8 cellular contexts compared by ENCODE assay signal in the genomic region with DNA sequence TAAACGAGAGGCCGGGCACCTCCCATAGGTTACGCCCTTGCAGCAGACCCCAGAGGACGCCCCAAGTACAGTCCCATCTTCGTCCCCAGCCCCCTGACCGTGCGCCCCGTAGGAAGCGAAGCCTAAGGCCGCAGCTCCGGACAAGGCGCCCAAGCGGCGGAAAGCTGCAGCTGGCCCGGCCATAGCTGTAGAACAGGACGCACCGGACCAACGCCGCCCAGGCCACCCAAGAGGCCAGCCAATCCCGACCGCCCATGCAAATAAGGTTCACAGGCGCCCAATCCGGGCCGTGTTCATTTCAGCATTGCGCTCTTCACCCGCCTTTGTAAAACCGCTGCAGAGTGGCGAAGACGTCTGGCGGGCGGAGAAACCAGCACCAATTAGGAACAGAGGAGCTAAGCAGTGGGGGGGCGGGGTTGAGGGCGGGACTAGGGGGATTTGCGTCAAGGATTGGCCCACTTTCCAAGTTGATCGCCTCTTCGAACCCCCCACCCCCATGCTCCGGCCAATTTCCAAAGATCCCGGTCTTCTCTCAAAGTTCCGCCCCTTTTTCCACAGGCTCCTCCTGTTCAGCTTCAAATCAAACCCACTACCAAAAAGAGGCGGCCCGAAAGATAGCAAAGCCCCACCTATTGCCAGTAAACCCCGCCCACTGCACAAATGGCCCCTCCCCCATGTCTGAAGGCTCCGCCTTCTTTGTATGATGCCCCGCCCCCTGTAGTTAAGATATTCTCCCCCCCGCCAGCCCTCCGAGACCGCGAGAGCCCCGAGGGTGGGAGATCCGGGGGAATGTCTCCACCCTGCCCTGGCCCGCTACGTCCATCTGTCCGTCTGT. TPM values are rescaled to one million over a fixed set of nuclear protein-coding genes. Genes with fewer than 3 reads are reported as not detected.
DNase-seq lines count a peak whose midpoint lies in the region; ATAC-seq, FAIRE-seq and TF ChIP-seq lines count a peak whose summit lies in the region.

A gene (minus strand): TSS at position 196 of the 835 bp plus-strand sequence. CDS start 13 bp downstream, at position 183.

- CTCF ChIA-PET in H1 (lab: Charles Lee; ENCODE audit: partially characterized antibody) = interaction anchor here (0.8 to 3.5 kb wide), 11 partner anchors 9 to 157 kb away, joined by 3 to 26 read pairs (median 5); a partner anchor contains a TSS

- peak within 1 kb of the TSS; percentile 5 for H3K4ac ChIP-seq in H1 (replicated peaks; ENCODE audit: insufficient read length, low read depth, low read length)

- H2AK5ac ChIP-seq in H1 (ENCODE audit: low read depth, low read length) = peak within 1 kb of the TSS; percentile 75; the same call in 1 of the 2 replicates

- H3K23ac ChIP-seq in H1 (ENCODE audit: insufficient read length) = no peak within 1 kb of the TSS

- H3K56ac ChIP-seq in H1 (replicated peaks; ENCODE audit: insufficient read length, low read depth, low read length) = peak within 1 kb of the TSS; percentile 91

- DNase-seq in CMK (ENCODE audit: low read depth) = peak; percentile 71
- peak; percentile 99 for DNase-seq in HT1080 (ENCODE audit: low read depth)
- peak; percentile 94 for DNase-seq in NOMO-1 treated with dmso at 0.1 percent for 144 hours (lab: John Stamatoyannopoulos, UW; ENCODE audit: unreplicated experiment)
- peak; percentile 85 to 87 (median 86) for DNase-seq in activated CD8-positive, alpha-beta memory T cell treated with anti-CD3 and anti-CD28 coated beads for 48 hours (ENCODE audit: low read depth in 2 of 3, low spot score in 2 of 3)
- DNase-seq in H1 (ENCODE audit: low read depth in 1 of 2, low spot score in 2 of 2) = peak; percentile 96 to 99
- DNase-seq in memory B cell (ENCODE audit: low spot score in 2 of 2) = peak; percentile 86 to 87
- peak; percentile 91 for DNase-seq in stimulated activated CD8-positive, alpha-beta memory T cell treated with anti-CD3 and anti-CD28 coated beads, Interleukin-12 subunit alpha, Interleukin-12 subunit beta, amount 100 ng/mL, for 24 hours (ENCODE audit: extremely low read depth)

- H3K18ac ChIP-seq in H1 (ENCODE audit: extremely low read depth, low read length) = peak within 1 kb of the TSS; percentile 96

- ATAC-seq in GM21360 (IDR thresholded peaks at IDR 0.05; ENCODE audit: unreplicated experiment) (peak; percentile 82), memory B cell (ENCODE audit: low read depth) (peak; percentile 92)

- H3K4me2 ChIP-seq in H1 (ENCODE audit: insufficient read depth in 1 of 2, low read depth in 2 of 2, low read length in 2 of 2) = peak within 1 kb of the TSS; percentile 90 to 97

- H4K20me1 ChIP-seq in H1 (replicated peaks in 1 of 2; ENCODE audit: control insufficient read depth in 1 of 2, insufficient read depth in 2 of 2, low read length in 2 of 2) = peaks cover 0 to 8% of the 10 kb centered on the region in 2 experiments

- no peak for TF ChIP-seq EP300 in H1 (IDR thresholded peaks at IDR 0.05; ENCODE audit: borderline replicate concordance in 1 of 2, low read depth in 2 of 2, low read length in 2 of 2)

- TF ChIP-seq POLR2A in H1 (IDR thresholded peaks at IDR 0.05; ENCODE audit: control extremely low read depth in 1 of 2, low read depth in 2 of 2, low read length in 2 of 2) = peak in 1 of 2 experiments; percentile 74; a peak in 2 of 3 replicates

- no peaks in the 10 kb centered on the region; a peak in 1 of 7 replicates for H3K27me3 ChIP-seq in H1 (replicated peaks in 1 of 4; ENCODE audit: control insufficient read depth in 3 of 4, extremely low read depth in 1 of 4, insufficient read depth in 3 of 4, low read length in 3 of 4)

- H2BK20ac ChIP-seq in H1 (ENCODE audit: low read length) = no peak within 1 kb of the TSS

- peak; percentile 95 for FAIRE-seq in H1 (lab: Jason Lieb, UNC)

- POLR2A ChIA-PET in H1 (lab: Charles Lee; ENCODE audit: partially characterized antibody) = interaction anchor here (0.7 to 8.2 kb wide), 26 partner anchors 10 to 190 kb away, joined by 3 to 66 read pairs (median 4); a partner anchor contains a TSS

- no peak within 1 kb of the TSS for H4K91ac ChIP-seq in H1 (replicated peaks; ENCODE audit: insufficient read length, low read length)

- no peaks in the 10 kb centered on the region for H3K9me3 ChIP-seq in H1 (ENCODE audit: insufficient read depth in 2 of 2, low read depth in 1 of 2, low read length in 1 of 2)

- H4K8ac ChIP-seq in H1 (ENCODE audit: extremely low read depth, insufficient read depth, low read length) = no peak within 1 kb of the TSS; the same call in 1 of the 2 replicates

- 2% methylated on average over 44 of the region's 53 CpGs; no CpG with 5 or more reads in 1 of the 2 experiments for WGBS in H1 (ENCODE audit: extremely low coverage in 1 of 2, insufficient coverage in 1 of 2, insufficient read length in 1 of 2, insufficient replicate concordance in 2 of 2, low coverage in 1 of 2, low lambda C conversion rate in 2 of 2, missing lambda C conversion rate in 1 of 2), 2 experiments

- no peak within 1 kb of the TSS for H2BK120ac ChIP-seq in H1 (replicated peaks; ENCODE audit: low read depth, low read length)

- H2BK5ac ChIP-seq in H1 (ENCODE audit: low read depth, low read length) = peak within 1 kb of the TSS; percentile 76

- no peaks in the 10 kb centered on the region for H3K9me3 Mint-ChIP-seq in memory B cell

- H3K27me3 Mint-ChIP-seq in memory B cell = peaks cover 9% of the 10 kb centered on the region

- peak within 1 kb of the TSS; percentile 34 to 61 (median 47) for H3K9ac ChIP-seq in H1 (replicated peaks in 1 of 4; ENCODE audit: extremely low read depth in 1 of 4, low read depth in 3 of 4, low read length in 3 of 4)

- H3K36me3 Mint-ChIP-seq in memory B cell = peaks cover 2% of the 10 kb centered on the region

- H4K5ac ChIP-seq in H1 (ENCODE audit: insufficient read length, low read depth, low read length) = peak within 1 kb of the TSS; percentile 79

- peak within 1 kb of the TSS; percentile 21 for H3K14ac ChIP-seq in H1 (ENCODE audit: insufficient read length)

- no peak for TF ChIP-seq RAD21 in H1 (IDR thresholded peaks at IDR 0.05 in 1 of 2, conservative IDR thresholded peaks at IDR 0.05 in 1 of 2; ENCODE audit: low read depth in 2 of 2, low read length in 2 of 2)

- H3K4me3 Mint-ChIP-seq in memory B cell = peak within 1 kb of the TSS; percentile 97

- peaks cover 5% of the 10 kb centered on the region for H3K79me1 ChIP-seq in H1 (ENCODE audit: low read depth, low read length)

- H3K4me3 ChIP-seq in H1 (ENCODE audit: extremely low read depth in 1 of 4, insufficient read depth in 2 of 4, low read depth in 3 of 4, low read length in 4 of 4) = peak within 1 kb of the TSS; percentile 72 to 94 (median 81)

- H3K27ac ChIP-seq in H1 (ENCODE audit: low read depth, low read length) = peak within 1 kb of the TSS; percentile 81; the same call in 1 of the 2 replicates

- H2BK12ac ChIP-seq in H1 (ENCODE audit: low read depth, low read length) = no peak within 1 kb of the TSS

- H3K4me1 ChIP-seq in H1 (replicated peaks in 1 of 4; ENCODE audit: control insufficient read depth in 3 of 4, insufficient read depth in 4 of 4, low read length in 3 of 4) = peaks cover 0 to 15% (median 11%) of the 10 kb centered on the region in 4 experiments; a peak in 5 of 7 replicates

- peaks cover 0 to 9% (median 3%) of the 10 kb centered on the region in 4 experiments; a peak in 5 of 8 replicates for H3K36me3 ChIP-seq in H1 (ENCODE audit: control insufficient read depth in 2 of 4, insufficient read depth in 4 of 4, low read length in 3 of 4)

- peaks cover 15% of the 10 kb centered on the region; the same call in 1 of the 2 replicates for H3K23me2 ChIP-seq in H1 (ENCODE audit: low read depth, low read length)

- H2BK15ac ChIP-seq in H1 (ENCODE audit: low read length) = no peak within 1 kb of the TSS

- no peak within 1 kb of the TSS for H2AFZ ChIP-seq in H1 (ENCODE audit: low read length)

- H3K27ac Mint-ChIP-seq in memory B cell = peak within 1 kb of the TSS; percentile 91

- H3K4me1 Mint-ChIP-seq in memory B cell = peaks cover 18% of the 10 kb centered on the region

- peaks cover 0 to 8% of the 10 kb centered on the region in 2 experiments; a peak in 1 of 4 replicates for H3K79me2 ChIP-seq in H1 (ENCODE audit: control insufficient read depth in 1 of 2, insufficient read depth in 2 of 2, low read length in 2 of 2)

- no peak; a peak in 1 of 4 replicates for TF ChIP-seq CTCF in H1 (IDR thresholded peaks at IDR 0.05; ENCODE audit: control extremely low read depth in 1 of 3, insufficient read depth in 1 of 3, low read depth in 1 of 3, low read length in 3 of 3)

TF ChIP-seq in H1, 55 proteins besides CTCF, POLR2A, EP300 and RAD21 (continues in another document):
- TF ChIP-seq, protein P1, sequence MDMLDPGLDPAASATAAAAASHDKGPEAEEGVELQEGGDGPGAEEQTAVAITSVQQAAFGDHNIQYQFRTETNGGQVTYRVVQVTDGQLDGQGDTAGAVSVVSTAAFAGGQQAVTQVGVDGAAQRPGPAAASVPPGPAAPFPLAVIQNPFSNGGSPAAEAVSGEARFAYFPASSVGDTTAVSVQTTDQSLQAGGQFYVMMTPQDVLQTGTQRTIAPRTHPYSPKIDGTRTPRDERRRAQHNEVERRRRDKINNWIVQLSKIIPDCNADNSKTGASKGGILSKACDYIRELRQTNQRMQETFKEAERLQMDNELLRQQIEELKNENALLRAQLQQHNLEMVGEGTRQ (IDR thresholded peaks at IDR 0.05; ENCODE audit: low read length) = no peak
- no peak for TF ChIP-seq EZH2 (IDR thresholded peaks at IDR 0.05; ENCODE audit: low read depth, low read length, severe bottlenecking)
- TF ChIP-seq FOSL1 (IDR thresholded peaks at IDR 0.05; ENCODE audit: insufficient read depth, low read depth, low read length) = no peak
- TF ChIP-seq CHD2 (IDR thresholded peaks at IDR 0.05; ENCODE audit: low read length) = peak; percentile 84
- TF ChIP-seq CBX5 (IDR thresholded peaks at IDR 0.05; ENCODE audit: low read depth, low read length) = no peak
- TF ChIP-seq, protein P2, sequence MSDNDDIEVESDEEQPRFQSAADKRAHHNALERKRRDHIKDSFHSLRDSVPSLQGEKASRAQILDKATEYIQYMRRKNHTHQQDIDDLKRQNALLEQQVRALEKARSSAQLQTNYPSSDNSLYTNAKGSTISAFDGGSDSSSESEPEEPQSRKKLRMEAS (IDR thresholded peaks at IDR 0.05) = 0 out of 2 replicates have a peak, but pooled peaks have one; percentile 3
- peak; percentile 53 for TF ChIP-seq TAF7 (optimal IDR thresholded peaks at IDR 0.05; ENCODE audit: borderline replicate concordance, low read depth, low read length)

RNA-seq across cellular contexts. Expression of the gene that starts here (rescaled TPM):
- total RNA-seq in HT1080 (2014; rRNA removed; shearing (Covaris generic)) = 54.1 and 72.6 TPM in 2 replicates
- 78.2 and 105 TPM in 2 replicates for polyA plus RNA-seq in HT1080 (2015; cell fraction: cytosol; rRNA removed)
- 27.9 and 28.5 TPM in 2 replicates for polyA plus RNA-seq in HT1080 (2015; cell fraction: nucleus; rRNA removed)
- total RNA-seq in H1 (2021; fragmentation: NEBNext Ultra II Directional; extraction: Animal tissue kit (Norgen Biotek cat#: 25700)) = 97.0 and 104 TPM in 2 replicates
- polyA plus RNA-seq in H1 (2011; rRNA removed) = 350 and 405 TPM in 2 replicates
- polyA plus RNA-seq in H1 (2011; cell fraction: cytosol; rRNA removed) = 220 TPM
- 276 TPM for polyA plus RNA-seq in H1 (2011; cell fraction: nucleus; rRNA removed)
- polyA plus RNA-seq in H1 (2012, experiment 1 of 2) = 111 to 176 TPM (median 170 TPM) in 4 replicates
- polyA plus RNA-seq in H1 (2012, experiment 2 of 2) = 458 TPM
- 212 TPM for polyA plus RNA-seq in H1 (2013, experiment 1 of 2)
- polyA plus RNA-seq in H1 (2013, experiment 2 of 2) = 207 TPM
- polyA minus RNA-seq in H1 (2011; rRNA and poly(A)+ RNA removed) = 34.3 and 40.5 TPM in 2 replicates
- polyA minus RNA-seq in H1 (2011; cell fraction: cytosol; rRNA and poly(A)+ RNA removed) = 33.0 TPM
- polyA minus RNA-seq in H1 (2011; cell fraction: nucleus; rRNA and poly(A)+ RNA removed) = 34.0 TPM

Comparison
In these comparisons a context has a peak if more than half of its experiments do, and no peak if none do; other contexts are left out.
1. Peak in every context shown above with its lines: DNase-seq, ATAC-seq, H3K4me3 ChIP-seq and H3K27ac ChIP-seq.